11 cellular contexts compared by ENCODE assay signal in genomic region chr3:27723803-27724458, GRCh38. TPM values are rescaled to one million over a fixed set of nuclear protein-coding genes. Genes with fewer than 3 reads are reported as not detected.
DNase-seq lines count a peak whose midpoint lies in the region; ATAC-seq and TF ChIP-seq lines count a peak whose summit lies in the region.
"Had no signal": no experiment of that assay in that cellular context is flagged by ENCODE, and none has a peak within 500 bp of the region (broad histone marks: within the 10 kb centered on the region; RNA-seq: fewer than 3 reads in every experiment).

No MANE protein-coding gene starts in this region.

- CTCF ChIA-PET in IMR-90 (lab: Yijun Ruan, JAX) = interaction anchor here (0.7 to 1.4 kb wide), 3 partner anchors 11 to 12 kb away, joined by 3 to 4 read pairs (median 3); no protein-coding TSS in a partner anchor

- in situ Hi-C loops in IMR-90 (cut with MboI; ENCODE audit: low sequenced_read_pairs) = no loop called here

- TF ChIP-seq CTCF in IMR-90 (conservative IDR thresholded peaks at IDR 0.05; ENCODE audit: low read depth, low read length) (no peak), endodermal cell (conservative IDR thresholded peaks at IDR 0.05) (no peak), parathyroid adenoma (IDR thresholded peaks at IDR 0.05) (no peak), left lung (IDR thresholded peaks at IDR 0.05) (no peak)

- H3K23ac ChIP-seq in IMR-90 (ENCODE audit: low read depth, low read length) = no peak overlapping the region

- H3K36me3 ChIP-seq in IMR-90 (ENCODE audit: control insufficient read depth, insufficient read depth, low read length) (no peaks in the 10 kb centered on the region), endodermal cell (ENCODE audit: control insufficient read depth, insufficient read depth, low read length) (peaks cover 15% of the 10 kb centered on the region), parathyroid adenoma (ENCODE audit: control insufficient read depth, insufficient read depth, low read length) (no peaks in the 10 kb centered on the region), left lung (no peaks in the 10 kb centered on the region)
- H3K36me3 ChIP-seq: pancreas had no signal

- no peak overlapping the region for H2AK5ac ChIP-seq in IMR-90 (ENCODE audit: low read depth, low read length)

- H3K9me3 ChIP-seq in IMR-90 (ENCODE audit: control insufficient read depth, insufficient read depth, low read length) = no peaks in the 10 kb centered on the region; the same call in 1 of the 2 replicates
- no peaks in the 10 kb centered on the region for H3K9me3 ChIP-seq in endodermal cell (ENCODE audit: control insufficient read depth, low read length)
- no peaks in the 10 kb centered on the region for H3K9me3 ChIP-seq in parathyroid adenoma (ENCODE audit: control insufficient read depth, low read length)
- no peaks in the 10 kb centered on the region for H3K9me3 ChIP-seq in left lung
- H3K9me3 ChIP-seq: pancreas had no signal

- H3K4me3 ChIP-seq in IMR-90 (ENCODE audit: insufficient read depth, low read depth, low read length) (no peak overlapping the region), endodermal cell (ENCODE audit: low read length) (peak overlapping the region; percentile 90), parathyroid adenoma (ENCODE audit: low read depth, low read length) (peak overlapping the region; percentile 9), left lung (no peak overlapping the region)

- H4K91ac ChIP-seq in IMR-90 (ENCODE audit: insufficient read depth, low read depth, low read length) = no peak overlapping the region

- DNase-seq in ELF-1 (ENCODE audit: low read depth, low spot score) (peak; percentile 50), IMR-90 (no peak), endodermal cell (peak; percentile 72), A172 (ENCODE audit: low spot score) (no peak), NCI-H1092 treated with DMSO at 0.1 percent for 48 hours (lab: John Stamatoyannopoulos, UW) (no peak), left lung (no peak)
- DNase-seq: NCI-H187 treated with DMSO at 0.1 percent for 48 hours, OCI-M1, pancreas had no signal

- dilution Hi-C loops in IMR-90 (cut with HindIII; ENCODE audit: low sequenced_read_pairs, unreplicated experiment) = no loop called here

- H3K4ac ChIP-seq in IMR-90 (ENCODE audit: low read depth, low read length) = no peak overlapping the region

- H3K4me3 Mint-ChIP-seq in endodermal cell = peak overlapping the region; percentile 99

- no peak overlapping the region for H2BK120ac ChIP-seq in IMR-90 (ENCODE audit: low read depth, low read length)

- no peak overlapping the region for H3K9ac ChIP-seq in IMR-90 (ENCODE audit: low read depth, low read length)
- H3K9ac ChIP-seq in endodermal cell (ENCODE audit: extremely low read depth, low read length, poor library complexity, severe bottlenecking) = peak overlapping the region; percentile 96
- no peak overlapping the region for H3K9ac ChIP-seq in parathyroid adenoma

- peaks cover 2% of the 10 kb centered on the region; the same call in 1 of the 2 replicates for H3K4me1 ChIP-seq in IMR-90 (ENCODE audit: control insufficient read depth, insufficient read depth, low read length)
- peaks cover 20% of the 10 kb centered on the region for H3K4me1 ChIP-seq in endodermal cell (ENCODE audit: control insufficient read depth, insufficient read depth, low read length)
- H3K4me1 ChIP-seq in parathyroid adenoma = peaks cover 3% of the 10 kb centered on the region
- H3K4me1 ChIP-seq in left lung = peaks cover 15 to 45% of the 10 kb centered on the region in 2 donors

- H3K27ac ChIP-seq in IMR-90 (ENCODE audit: insufficient read depth, low read length) = no peak overlapping the region
- no peak overlapping the region for H3K27ac ChIP-seq in endodermal cell (ENCODE audit: low read depth, low read length)
- H3K27ac ChIP-seq in parathyroid adenoma = no peak overlapping the region
- no peak overlapping the region for H3K27ac ChIP-seq in left lung
- H3K27ac ChIP-seq: pancreas had no signal

- H2BK15ac ChIP-seq in IMR-90 (ENCODE audit: low read depth, low read length) = no peak overlapping the region

- no peak for TF ChIP-seq POLR2A in IMR-90 (IDR thresholded peaks at IDR 0.05; ENCODE audit: low read depth, low read length)

- WGBS in IMR-90 (ENCODE audit: extremely low coverage in 2 of 2, insufficient read length in 1 of 2), 2 experiments = 1% methylated on average over 17 of the region's 37 CpGs; no CpG with 5 or more reads in 1 of the 2 experiments
- WGBS in endodermal cell (ENCODE audit: insufficient coverage in 1 of 2, insufficient read length in 1 of 2), 2 experiments = 10 to 24% methylated on average over 23 to 37 of the region's 37 CpGs

- ATAC-seq in IMR-90 (ENCODE audit: low read depth) (no peak), GM18909 (IDR thresholded peaks at IDR 0.05; ENCODE audit: poor library complexity, unreplicated experiment) (no peak), left lung (no peak)
- ATAC-seq: pancreas had no signal

- H3K9me1 ChIP-seq in IMR-90 (ENCODE audit: insufficient read depth, low read length) = no peaks in the 10 kb centered on the region; the same call in 1 of the 2 replicates

- POLR2A ChIA-PET in IMR-90 (lab: Charles Lee; ENCODE audit: unreplicated experiment) = no interaction called here

- H4K8ac ChIP-seq in IMR-90 (ENCODE audit: low read depth in 2 of 2, low read length in 2 of 2) = no peak overlapping the region

- H2AFZ ChIP-seq in IMR-90 (replicated peaks; ENCODE audit: low read length, poor library complexity) (peak overlapping the region; percentile 6), parathyroid adenoma (no peak overlapping the region)

- H3K4me1 Mint-ChIP-seq in endodermal cell = peaks cover 65% of the 10 kb centered on the region

- no peak overlapping the region for H3K56ac ChIP-seq in IMR-90 (ENCODE audit: extremely low read depth, insufficient read depth, low read length)

- H3K27me3 ChIP-seq in IMR-90 (ENCODE audit: control insufficient read depth, insufficient read depth, low read length) (peaks cover 89% of the 10 kb centered on the region), endodermal cell (ENCODE audit: control insufficient read depth, insufficient read depth, low read length, poor library complexity, severe bottlenecking) (peaks cover 32% of the 10 kb centered on the region), parathyroid adenoma (ENCODE audit: control insufficient read depth, insufficient read depth, low read length) (peaks cover 14% of the 10 kb centered on the region), left lung (peaks cover 97 to 100% of the 10 kb centered on the region in 2 donors)

- H3K14ac ChIP-seq in IMR-90 (replicated peaks; ENCODE audit: low read depth, low read length) = no peak overlapping the region

- H3K18ac ChIP-seq in IMR-90 (ENCODE audit: low read depth, low read length) = no peak overlapping the region

- peaks cover 21% of the 10 kb centered on the region for H3K36me3 Mint-ChIP-seq in endodermal cell (ENCODE audit: low read depth)

- peak overlapping the region; percentile 59 for H3K27ac Mint-ChIP-seq in endodermal cell

- no TSS peak for BruUV-seq in IMR-90 (replicated peaks; lab: Mats Ljungman, UMichigan)

- H3K27me3 Mint-ChIP-seq in endodermal cell (ENCODE audit: insufficient read depth) = peaks cover 38% of the 10 kb centered on the region

- H2BK5ac ChIP-seq in IMR-90 (ENCODE audit: low read depth, low read length, poor library complexity, severe bottlenecking) = no peak overlapping the region

- no peaks in the 10 kb centered on the region for H3K79me2 ChIP-seq in parathyroid adenoma

- TF ChIP-seq RAD21 in IMR-90 (IDR thresholded peaks at IDR 0.05; ENCODE audit: low read length) = no peak

- H3K9me3 Mint-ChIP-seq in endodermal cell = no peaks in the 10 kb centered on the region

- H3K4me2 ChIP-seq in IMR-90 (ENCODE audit: low read depth, low read length) (no peak overlapping the region), parathyroid adenoma (ENCODE audit: low read length) (peak overlapping the region; percentile 9)

- no peak overlapping the region for H2AK9ac ChIP-seq in IMR-90 (replicated peaks; ENCODE audit: low read depth, low read length, poor library complexity)

- H4K5ac ChIP-seq in IMR-90 (ENCODE audit: low read depth, low read length) = no peak overlapping the region

- intact Hi-C loops in IMR-90 (cut with micrococcal nuclease) = no loop called here
- intact Hi-C loops in left lung (cut with DNase I) = no loop called here

- no peaks in the 10 kb centered on the region for H3K79me1 ChIP-seq in IMR-90 (ENCODE audit: low read depth in 1 of 2, low read length in 2 of 2)

- no peaks in the 10 kb centered on the region for H4K20me1 ChIP-seq in IMR-90 (ENCODE audit: insufficient read depth, low read length)

- H2BK20ac ChIP-seq in IMR-90 (ENCODE audit: low read depth, low read length) = no peak overlapping the region

TF ChIP-seq in IMR-90, 13 proteins besides CTCF, POLR2A, EP300 and RAD21 (continues in another document):
- TF ChIP-seq RCOR1 (IDR thresholded peaks at IDR 0.05; ENCODE audit: insufficient replicate concordance, low read length) (no peak), FOS (IDR thresholded peaks at IDR 0.05; ENCODE audit: low read depth, low read length) (no peak), NFE2L2 (IDR thresholded peaks at IDR 0.05; ENCODE audit: low read depth, low read length) (no peak), BHLHE40 (IDR thresholded peaks at IDR 0.05; ENCODE audit: low read depth, low read length) (no peak), USF2 (IDR thresholded peaks at IDR 0.05; ENCODE audit: low read depth, low read length) (no peak)

RNA-seq across cellular contexts. Expression of gene EOMES, which starts 1.8 kb away (rescaled TPM):
- not detected in 2 replicates for total RNA-seq in IMR-90 (2012; rRNA removed)
- not detected in 2 replicates for polyA plus RNA-seq in IMR-90 (2012; rRNA removed)
- polyA plus RNA-seq in IMR-90 (2012; cell fraction: cytosol; rRNA removed) = not detected in 2 replicates
- polyA plus RNA-seq in IMR-90 (2012; cell fraction: nucleus; rRNA removed; ENCODE audit: low replicate concordance) = not detected in 2 replicates
- total RNA-seq in endodermal cell = 100 to 1,000 TPM; 182 to 283 TPM
- 35.9 TPM for polyA plus RNA-seq in endodermal cell (2013, experiment 1 of 2)
- 48.4 TPM for polyA plus RNA-seq in endodermal cell (2013, experiment 2 of 2)
- 0.09 TPM in 1 of 2 replicates, not detected in the other for total RNA-seq in A172 (2014; rRNA removed; shearing (Covaris generic))
- total RNA-seq in left lung = under 1 TPM; 0.26 to 0.94 TPM

Comparison
In these comparisons a context has a peak if more than half of its experiments do, and no peak if none do; other contexts are left out.
1. DNase-seq: peak in ELF-1 (single experiment) and endodermal cell (single experiment); none in IMR-90 (single experiment), A172 (single experiment), NCI-H1092 treated with DMSO at 0.1 percent for 48 hours (single experiment) and left lung (0 of 2).
2. H3K4me3 ChIP-seq: peak in endodermal cell (single experiment) and parathyroid adenoma (single experiment); none in IMR-90 (single experiment) and left lung (0 of 2).
3. RNA of gene EOMES, which starts 1.8 kb away (total RNA-seq): 182 to 283 TPM in endodermal cell; 0.26 to 0.94 TPM in left lung, 0.09 TPM in A172 and not detected in IMR-90; every median in the first group is over 10 times any median in the second.